In genomic region chr2:16487686-16488085, GRCh38 we compare ENCODE assay signal across 9 cellular contexts.
A peak's percentile ranks its signal among the peaks of the same experiment; 100 is the strongest.
DNase-seq lines count a peak whose midpoint lies in the region; ATAC-seq, FAIRE-seq and TF ChIP-seq lines count a peak whose summit lies in the region.
"Had no signal": no experiment of that assay in that cellular context is flagged by ENCODE, and none has a peak within 500 bp of the region (broad histone marks: within the 10 kb centered on the region; RNA-seq: fewer than 3 reads in every experiment).

No MANE protein-coding gene starts in this region.

- no peak overlapping the region for H3K18ac ChIP-seq in H9 (ENCODE audit: insufficient read length, low read depth, low read length)

- H4K8ac ChIP-seq in H9 (replicated peaks; ENCODE audit: insufficient read length, low read depth, low read length), result no peak overlapping the region

- H3K14ac ChIP-seq in H9 (ENCODE audit: insufficient read depth, low read length), result no peak overlapping the region

- H3K4me1 Mint-ChIP-seq in H9 (no peaks in the 10 kb centered on the region), osteocyte (ENCODE audit: unreplicated experiment) (no peaks in the 10 kb centered on the region)
- no peaks in the 10 kb centered on the region for H3K4me1 Mint-ChIP-seq in CD8-positive, alpha-beta memory T cell

- H3K36me3 Mint-ChIP-seq in H9 (ENCODE audit: insufficient read depth in 1 of 3, low read depth in 3 of 3), result peaks cover 0 to 3% (median 0%) of the 10 kb centered on the region in 3 experiments; a peak in 1 of 7 replicates
- no peaks in the 10 kb centered on the region for H3K36me3 Mint-ChIP-seq in osteocyte (ENCODE audit: unreplicated experiment)
- H3K36me3 Mint-ChIP-seq in CD8-positive, alpha-beta memory T cell, result no peaks in the 10 kb centered on the region

- no peak overlapping the region for H3T11ph ChIP-seq in H9 (ENCODE audit: low read length)

- no peak overlapping the region for H2BK120ac ChIP-seq in H9 (ENCODE audit: low read depth, low read length, poor library complexity, severe bottlenecking)

- peak; percentile 37 for FAIRE-seq in endothelial cell of umbilical vein (lab: Jason Lieb, UNC)

- H3K4me2 ChIP-seq in H9 (ENCODE audit: insufficient read depth, insufficient read length, low read length) (no peak overlapping the region), endothelial cell of umbilical vein (ENCODE audit: insufficient read depth, low read length) (no peak overlapping the region)

- H3K27me3 Mint-ChIP-seq in H9 (ENCODE audit: low read depth) (peaks cover 1% of the 10 kb centered on the region), osteocyte (ENCODE audit: unreplicated experiment) (peaks cover 2% of the 10 kb centered on the region)
- H3K27me3 Mint-ChIP-seq in CD8-positive, alpha-beta memory T cell, result peaks cover 0 to 2% of the 10 kb centered on the region in 2 donors

- no peak overlapping the region for H3K23ac ChIP-seq in H9 (ENCODE audit: insufficient read length, low read depth, low read length)

- H4K5ac ChIP-seq in H9 (ENCODE audit: insufficient read length, low read depth, low read length), result no peak overlapping the region

- H3K4me3 Mint-ChIP-seq in H9 (no peak overlapping the region), osteocyte (ENCODE audit: unreplicated experiment) (no peak overlapping the region)
- H3K4me3 Mint-ChIP-seq in CD8-positive, alpha-beta memory T cell, result no peak overlapping the region

- H3K27ac ChIP-seq in H9 (ENCODE audit: insufficient read length, low read depth, low read length) (no peak overlapping the region), endothelial cell of umbilical vein (ENCODE audit: insufficient read depth, low read depth, low read length) (no peak overlapping the region), colonic mucosa (no peak overlapping the region)
- no peak overlapping the region for H3K27ac ChIP-seq in CD8-positive, alpha-beta memory T cell (ENCODE audit: low read depth, low read length)
- H3K27ac ChIP-seq: SK-N-MC had no signal

- H2BK5ac ChIP-seq in H9 (ENCODE audit: insufficient read length, low read length), result no peak overlapping the region

- TF ChIP-seq CTCF in H9 (conservative IDR thresholded peaks at IDR 0.05) (peak; percentile 61), endothelial cell of umbilical vein (IDR thresholded peaks at IDR 0.05; ENCODE audit: extremely low read depth in 1 of 2, insufficient read depth in 1 of 2, low read depth in 1 of 2, low read length in 2 of 2) (peak; percentile 21 to 42), osteocyte (IDR thresholded peaks at IDR 0.05) (peak; percentile 48), colonic mucosa (IDR thresholded peaks at IDR 0.05) (no peak)

- no TSS peak for BruUV-seq in endothelial cell of umbilical vein (replicated peaks; lab: Mats Ljungman, UMichigan)

- no peaks in the 10 kb centered on the region for H3K27me3 ChIP-seq in H9 (ENCODE audit: insufficient read depth, low read length)
- H3K27me3 ChIP-seq in endothelial cell of umbilical vein (ENCODE audit: control insufficient read depth in 2 of 2, insufficient read depth in 2 of 2, low read length in 2 of 2), result no peaks in the 10 kb centered on the region
- no peaks in the 10 kb centered on the region for H3K27me3 ChIP-seq in colonic mucosa
- H3K27me3 ChIP-seq in CD8-positive, alpha-beta memory T cell (ENCODE audit: insufficient read depth, low read length, poor library complexity, severe bottlenecking), result no peaks in the 10 kb centered on the region

- dilution Hi-C loops in endothelial cell of umbilical vein (cut with MboI; ENCODE audit: extremely low pct_ligation_motif_present, low sequenced_read_pairs), result no loop called here

- CTCF ChIA-PET in endothelial cell of umbilical vein (lab: Charles Lee), result interaction anchor here (1.5 to 2.9 kb wide), 3 partner anchors 548 to 850 kb away, joined by 7 to 19 read pairs (median 9); partner anchors contain the start of gene MYCN
- CTCF ChIA-PET in CD8-positive, alpha-beta memory T cell (lab: Charles Lee), result no interaction called here

- H3K9ac ChIP-seq in H9 (ENCODE audit: extremely low read depth, insufficient read length, low read length) (no peak overlapping the region), endothelial cell of umbilical vein (replicated peaks; ENCODE audit: extremely low read depth, insufficient read depth, low read length) (no peak overlapping the region), colonic mucosa (ENCODE audit: low read depth in 2 of 2, low read length in 2 of 2) (no peak overlapping the region)

- H2BK15ac ChIP-seq in H9 (ENCODE audit: low read depth, low read length), result no peak overlapping the region

- POLR2A ChIA-PET in endothelial cell of umbilical vein (lab: Charles Lee), result no interaction called here
- POLR2A ChIA-PET in CD8-positive, alpha-beta memory T cell (lab: Charles Lee), result no interaction called here

- H3K9me1 ChIP-seq in endothelial cell of umbilical vein (replicated peaks; ENCODE audit: control insufficient read depth, extremely low read depth, insufficient read depth, low read length), result no peaks in the 10 kb centered on the region

- H3K4me3 ChIP-seq in endothelial cell of umbilical vein (replicated peaks in 1 of 3; ENCODE audit: insufficient read depth in 1 of 3, low read depth in 1 of 3, low read length in 3 of 3), result no peak overlapping the region
- no peak overlapping the region for H3K4me3 ChIP-seq in colonic mucosa
- H3K4me3 ChIP-seq in CD8-positive, alpha-beta memory T cell (ENCODE audit: low read length), result no peak overlapping the region
- H3K4me3 ChIP-seq: SK-N-MC had no signal

- no peak for TF ChIP-seq POLR2A in endothelial cell of umbilical vein (IDR thresholded peaks at IDR 0.05; ENCODE audit: low read depth, low read length)

- H3K4me1 ChIP-seq in H9 (ENCODE audit: insufficient read depth, low read length) (no peaks in the 10 kb centered on the region), endothelial cell of umbilical vein (ENCODE audit: control insufficient read depth, extremely low read depth, insufficient read depth, low read length) (no peaks in the 10 kb centered on the region), colonic mucosa (no peaks in the 10 kb centered on the region)
- no peaks in the 10 kb centered on the region for H3K4me1 ChIP-seq in CD8-positive, alpha-beta memory T cell (ENCODE audit: insufficient read depth, low read length)

- no peak overlapping the region for H2BK12ac ChIP-seq in H9 (ENCODE audit: insufficient read length, low read depth, low read length)

- H3K9me3 Mint-ChIP-seq in H9, result 0 out of 5 replicates have a peak, but pooled peaks cover 0 to 3% of the 10 kb centered on the region in 2 experiments
- H3K9me3 Mint-ChIP-seq in osteocyte (ENCODE audit: unreplicated experiment), result no peaks in the 10 kb centered on the region
- peaks cover 0 to 3% (median 0%) of the 10 kb centered on the region in 5 donors for H3K9me3 Mint-ChIP-seq in CD8-positive, alpha-beta memory T cell

- H3K9me3 ChIP-seq in H9 (ENCODE audit: control insufficient read depth, low read depth, low read length), result no peaks in the 10 kb centered on the region
- H3K9me3 ChIP-seq in endothelial cell of umbilical vein (replicated peaks; ENCODE audit: control insufficient read depth, insufficient read depth, low read length), result no peaks in the 10 kb centered on the region
- no peaks in the 10 kb centered on the region for H3K9me3 ChIP-seq in colonic mucosa
- H3K9me3 ChIP-seq in CD8-positive, alpha-beta memory T cell (ENCODE audit: low read length), result no peaks in the 10 kb centered on the region

- H2BK20ac ChIP-seq in H9 (ENCODE audit: low read depth, low read length, poor library complexity, severe bottlenecking), result no peak overlapping the region

- no CpG with 5 or more reads among the region's 4 CpGs for WGBS in H9 (ENCODE audit: extremely low coverage, insufficient read length, low lambda C conversion rate)

- H3K56ac ChIP-seq in H9 (ENCODE audit: insufficient read length, low read depth, low read length), result no peak overlapping the region

- H4K20me1 ChIP-seq in H9 (ENCODE audit: control insufficient read depth, insufficient read depth, insufficient read length) (no peaks in the 10 kb centered on the region), endothelial cell of umbilical vein (replicated peaks; ENCODE audit: control insufficient read depth, extremely low read depth, insufficient read depth, low read length) (no peaks in the 10 kb centered on the region)

- no peak overlapping the region for H3K4ac ChIP-seq in H9 (ENCODE audit: low read depth, low read length)

- H3K27ac Mint-ChIP-seq in H9 (no peak overlapping the region), osteocyte (ENCODE audit: unreplicated experiment) (no peak overlapping the region)
- no peak overlapping the region for H3K27ac Mint-ChIP-seq in CD8-positive, alpha-beta memory T cell

- no peak overlapping the region for H4K91ac ChIP-seq in H9 (ENCODE audit: insufficient read length, low read depth, low read length)

- H3K79me1 ChIP-seq in H9 (ENCODE audit: insufficient read depth, low read depth, low read length, poor library complexity, severe bottlenecking), result no peaks in the 10 kb centered on the region

- H3K36me3 ChIP-seq in endothelial cell of umbilical vein (ENCODE audit: control insufficient read depth in 2 of 2, extremely low read depth in 1 of 2, insufficient read depth in 2 of 2, low read length in 2 of 2) (no peaks in the 10 kb centered on the region), colonic mucosa (no peaks in the 10 kb centered on the region)
- H3K36me3 ChIP-seq in CD8-positive, alpha-beta memory T cell (ENCODE audit: insufficient read depth, low read length), result no peaks in the 10 kb centered on the region

- intact Hi-C loops in endothelial cell of umbilical vein (cut with micrococcal nuclease) (loop anchor here (1.0 kb wide), 2 partner anchors 548 to 850 kb away; no protein-coding TSS in a partner anchor), colonic mucosa (cut with DNase I) (loop anchor here (5.0 kb wide), 1 partner anchor 550 kb away; no protein-coding TSS in a partner anchor)

- H3K79me2 ChIP-seq in H9 (ENCODE audit: insufficient read depth, low read length) (no peaks in the 10 kb centered on the region), endothelial cell of umbilical vein (ENCODE audit: control insufficient read depth, insufficient read depth, low read length) (no peaks in the 10 kb centered on the region)

- H2AFZ ChIP-seq in H9 (ENCODE audit: low read length) (no peak overlapping the region), endothelial cell of umbilical vein (ENCODE audit: low read depth, low read length) (no peak overlapping the region)

- ATAC-seq in HG03460 (IDR thresholded peaks at IDR 0.05; ENCODE audit: unreplicated experiment), result no peak
- ATAC-seq in GM18502 (IDR thresholded peaks at IDR 0.05; ENCODE audit: poor library complexity, unreplicated experiment), result no peak

- no peak overlapping the region for H2AK5ac ChIP-seq in H9 (ENCODE audit: insufficient read length, low read length)

- H3K23me2 ChIP-seq in H9 (ENCODE audit: insufficient read length, low read depth, low read length, poor library complexity, severe bottlenecking), result no peaks in the 10 kb centered on the region

- no peak for DNase-seq in H9
- DNase-seq in NCI-H82 treated with DMSO at 0.1 percent for 48 hours (lab: John Stamatoyannopoulos, UW; ENCODE audit: unreplicated experiment), result peak; percentile 5
- peak; percentile 46 for DNase-seq in endothelial cell of umbilical vein (ENCODE audit: low read depth, low spot score)
- no peak for DNase-seq in osteocyte (ENCODE audit: extremely low spot score, unreplicated experiment)
- DNase-seq in colonic mucosa, result no peak
- DNase-seq in CD8-positive, alpha-beta memory T cell, result no peak

TF ChIP-seq in endothelial cell of umbilical vein, 7 proteins besides CTCF, POLR2A, EP300 and RAD21 (continues in another document):
- TF ChIP-seq MYC (IDR thresholded peaks at IDR 0.05; ENCODE audit: low read depth, low read length), result no peak

Comparison
In these comparisons a context has a peak if more than half of its experiments do, and no peak if none do; other contexts are left out.
1. DNase-seq: peak in NCI-H82 treated with DMSO at 0.1 percent for 48 hours (single experiment) and endothelial cell of umbilical vein (single experiment); none in H9 (single experiment), osteocyte (single experiment), colonic mucosa (single experiment) and CD8-positive, alpha-beta memory T cell (0 of 5).